In the genomic region with DNA sequence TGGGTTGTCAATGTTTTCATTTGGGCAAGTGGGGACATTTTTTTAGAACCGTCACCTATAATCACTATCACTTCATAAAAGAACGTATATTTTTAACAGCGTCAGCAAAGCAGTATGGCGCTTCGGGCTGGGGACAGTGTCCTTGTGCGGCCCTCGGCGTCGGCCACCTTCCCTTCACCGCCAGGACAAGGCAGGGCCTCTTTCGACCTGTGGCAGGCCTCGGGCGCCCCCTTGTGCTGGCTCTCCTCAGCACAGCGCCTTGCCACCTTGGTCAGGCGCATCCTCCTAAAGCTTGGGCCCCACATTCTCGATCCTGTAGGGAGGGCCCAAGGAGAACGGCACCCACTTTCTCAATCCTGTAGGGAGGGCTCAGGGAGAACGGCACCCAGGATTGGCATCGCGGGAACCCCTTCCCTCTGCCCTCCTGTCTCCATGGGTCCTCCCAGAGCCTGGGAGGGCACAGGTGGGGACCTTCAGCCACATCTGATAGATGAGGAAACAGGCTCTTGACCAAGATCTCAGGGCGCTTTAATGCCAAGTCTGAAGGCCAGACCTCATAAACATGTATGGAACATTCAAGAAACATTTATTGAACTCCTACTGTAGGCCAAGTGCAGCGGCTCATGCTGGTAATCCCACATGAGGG, we compare ENCODE assay signal across 1 cellular context.
TF ChIP-seq lines count a peak whose summit lies in the region.

No MANE protein-coding gene starts in this region.

TF ChIP-seq in GM23338, 12 proteins besides CTCF, POLR2A, EP300 and RAD21 (continued from another document):
- TF ChIP-seq POLR2AphosphoS5 (IDR thresholded peaks at IDR 0.05; ENCODE audit: low read depth) (no peak), CREB1 (CRISPR knock-in tag; IDR thresholded peaks at IDR 0.05; ENCODE audit: low read depth) (no peak), EZH2 (IDR thresholded peaks at IDR 0.05; ENCODE audit: low read depth, unreplicated experiment) (no peak)
- TF ChIP-seq, protein P1, sequence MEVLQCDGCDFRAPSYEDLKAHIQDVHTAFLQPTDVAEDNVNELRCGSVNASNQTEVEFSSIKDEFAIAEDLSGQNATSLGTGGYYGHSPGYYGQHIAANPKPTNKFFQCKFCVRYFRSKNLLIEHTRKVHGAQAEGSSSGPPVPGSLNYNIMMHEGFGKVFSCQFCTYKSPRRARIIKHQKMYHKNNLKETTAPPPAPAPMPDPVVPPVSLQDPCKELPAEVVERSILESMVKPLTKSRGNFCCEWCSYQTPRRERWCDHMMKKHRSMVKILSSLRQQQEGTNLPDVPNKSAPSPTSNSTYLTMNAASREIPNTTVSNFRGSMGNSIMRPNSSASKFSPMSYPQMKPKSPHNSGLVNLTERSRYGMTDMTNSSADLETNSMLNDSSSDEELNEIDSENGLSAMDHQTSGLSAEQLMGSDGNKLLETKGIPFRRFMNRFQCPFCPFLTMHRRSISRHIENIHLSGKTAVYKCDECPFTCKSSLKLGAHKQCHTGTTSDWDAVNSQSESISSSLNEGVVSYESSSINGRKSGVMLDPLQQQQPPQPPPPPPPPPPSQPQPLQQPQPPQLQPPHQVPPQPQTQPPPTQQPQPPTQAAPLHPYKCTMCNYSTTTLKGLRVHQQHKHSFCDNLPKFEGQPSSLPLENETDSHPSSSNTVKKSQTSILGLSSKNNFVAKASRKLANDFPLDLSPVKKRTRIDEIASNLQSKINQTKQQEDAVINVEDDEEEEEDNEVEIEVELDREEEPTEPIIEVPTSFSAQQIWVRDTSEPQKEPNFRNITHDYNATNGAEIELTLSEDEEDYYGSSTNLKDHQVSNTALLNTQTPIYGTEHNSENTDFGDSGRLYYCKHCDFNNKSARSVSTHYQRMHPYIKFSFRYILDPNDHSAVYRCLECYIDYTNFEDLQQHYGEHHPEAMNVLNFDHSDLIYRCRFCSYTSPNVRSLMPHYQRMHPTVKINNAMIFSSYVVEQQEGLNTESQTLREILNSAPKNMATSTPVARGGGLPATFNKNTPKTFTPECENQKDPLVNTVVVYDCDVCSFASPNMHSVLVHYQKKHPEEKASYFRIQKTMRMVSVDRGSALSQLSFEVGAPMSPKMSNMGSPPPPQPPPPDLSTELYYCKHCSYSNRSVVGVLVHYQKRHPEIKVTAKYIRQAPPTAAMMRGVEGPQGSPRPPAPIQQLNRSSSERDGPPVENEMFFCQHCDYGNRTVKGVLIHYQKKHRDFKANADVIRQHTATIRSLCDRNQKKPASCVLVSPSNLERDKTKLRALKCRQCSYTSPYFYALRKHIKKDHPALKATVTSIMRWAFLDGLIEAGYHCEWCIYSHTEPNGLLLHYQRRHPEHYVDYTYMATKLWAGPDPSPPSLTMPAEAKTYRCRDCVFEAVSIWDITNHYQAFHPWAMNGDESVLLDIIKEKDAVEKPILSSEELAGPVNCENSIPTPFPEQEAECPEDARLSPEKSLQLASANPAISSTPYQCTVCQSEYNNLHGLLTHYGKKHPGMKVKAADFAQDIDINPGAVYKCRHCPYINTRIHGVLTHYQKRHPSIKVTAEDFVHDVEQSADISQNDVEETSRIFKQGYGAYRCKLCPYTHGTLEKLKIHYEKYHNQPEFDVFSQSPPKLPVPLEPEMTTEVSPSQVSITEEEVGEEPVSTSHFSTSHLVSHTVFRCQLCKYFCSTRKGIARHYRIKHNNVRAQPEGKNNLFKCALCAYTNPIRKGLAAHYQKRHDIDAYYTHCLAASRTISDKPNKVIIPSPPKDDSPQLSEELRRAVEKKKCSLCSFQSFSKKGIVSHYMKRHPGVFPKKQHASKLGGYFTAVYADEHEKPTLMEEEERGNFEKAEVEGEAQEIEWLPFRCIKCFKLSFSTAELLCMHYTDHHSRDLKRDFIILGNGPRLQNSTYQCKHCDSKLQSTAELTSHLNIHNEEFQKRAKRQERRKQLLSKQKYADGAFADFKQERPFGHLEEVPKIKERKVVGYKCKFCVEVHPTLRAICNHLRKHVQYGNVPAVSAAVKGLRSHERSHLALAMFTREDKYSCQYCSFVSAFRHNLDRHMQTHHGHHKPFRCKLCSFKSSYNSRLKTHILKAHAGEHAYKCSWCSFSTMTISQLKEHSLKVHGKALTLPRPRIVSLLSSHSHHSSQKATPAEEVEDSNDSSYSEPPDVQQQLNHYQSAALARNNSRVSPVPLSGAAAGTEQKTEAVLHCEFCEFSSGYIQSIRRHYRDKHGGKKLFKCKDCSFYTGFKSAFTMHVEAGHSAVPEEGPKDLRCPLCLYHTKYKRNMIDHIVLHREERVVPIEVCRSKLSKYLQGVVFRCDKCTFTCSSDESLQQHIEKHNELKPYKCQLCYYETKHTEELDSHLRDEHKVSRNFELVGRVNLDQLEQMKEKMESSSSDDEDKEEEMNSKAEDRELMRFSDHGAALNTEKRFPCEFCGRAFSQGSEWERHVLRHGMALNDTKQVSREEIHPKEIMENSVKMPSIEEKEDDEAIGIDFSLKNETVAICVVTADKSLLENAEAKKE (CRISPR knock-in tag; IDR thresholded peaks at IDR 0.05) = no peak
